In genomic region chr6:2872417-2873358, GRCh38 we compare ENCODE assay signal across 2 cellular contexts.
TF ChIP-seq lines count a peak whose summit lies in the region.

No MANE protein-coding gene starts in this region.

TF ChIP-seq in IMR-90, 13 proteins besides CTCF, POLR2A, EP300 and RAD21:
- TF ChIP-seq MXI1 (IDR thresholded peaks at IDR 0.05; ENCODE audit: borderline replicate concordance, low read depth, low read length) (no peak), BHLHE40 (IDR thresholded peaks at IDR 0.05; ENCODE audit: low read depth, low read length) (no peak), CHD1 (IDR thresholded peaks at IDR 0.05; ENCODE audit: low read depth, low read length) (no peak), MAFK (IDR thresholded peaks at IDR 0.05; ENCODE audit: low read depth, low read length) (no peak)
TF ChIP-seq in IMR-90: peak in this region for 0.

TF ChIP-seq in H1, 55 proteins besides CTCF, POLR2A, EP300 and RAD21:
- TF ChIP-seq POU5F1 (IDR thresholded peaks at IDR 0.05; ENCODE audit: low read depth, low read length) = no peak
- no peak for TF ChIP-seq SIN3A (conservative IDR thresholded peaks at IDR 0.05 in 1 of 2, IDR thresholded peaks at IDR 0.05 in 1 of 2; ENCODE audit: low read depth in 1 of 2, low read length in 2 of 2)
- no peak for TF ChIP-seq TBP (IDR thresholded peaks at IDR 0.05; ENCODE audit: low read depth, low read length)
- no peak for TF ChIP-seq CHD7 (IDR thresholded peaks at IDR 0.05; ENCODE audit: insufficient replicate concordance, low read length)
- TF ChIP-seq CHD2 (IDR thresholded peaks at IDR 0.05; ENCODE audit: low read length) = no peak
- no peak for TF ChIP-seq MAX (IDR thresholded peaks at IDR 0.05)
